In the genomic region with DNA sequence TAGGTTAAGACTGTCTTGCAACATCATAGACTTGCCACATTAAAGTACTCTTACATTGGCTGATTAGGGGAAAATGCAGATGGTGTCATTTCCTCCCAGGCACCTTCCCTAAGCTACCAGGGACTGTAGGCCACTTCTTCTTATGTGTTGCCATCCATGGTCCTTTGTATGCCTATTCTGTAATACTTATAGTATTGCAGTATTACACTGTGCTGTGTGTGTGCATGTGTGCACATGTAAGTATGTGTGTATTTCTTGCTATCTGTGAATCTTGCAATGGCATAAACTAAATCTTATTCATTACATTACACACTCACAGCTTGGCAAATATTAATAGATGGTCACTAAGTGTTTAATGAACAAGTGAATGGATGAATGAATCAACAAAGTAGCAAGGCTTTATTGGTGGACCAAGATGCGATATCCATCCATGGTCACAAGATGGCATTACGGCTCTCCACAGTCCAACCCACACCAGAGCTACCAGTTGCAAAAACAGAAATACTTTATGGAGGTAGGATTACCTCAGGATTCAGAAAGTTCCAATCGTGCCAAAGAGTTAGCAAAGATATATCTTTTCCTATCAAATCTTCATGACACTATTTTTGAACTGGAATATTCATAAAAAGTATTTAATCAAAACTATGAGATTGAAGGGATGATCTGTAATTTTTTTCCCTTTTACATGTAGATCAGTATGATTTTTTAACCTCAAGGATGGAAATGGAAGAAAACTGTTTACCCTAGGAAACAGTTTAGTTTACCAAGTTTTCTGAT, we compare ENCODE assay signal across 8 cellular contexts.
DNase-seq lines count a peak whose midpoint lies in the region; TF ChIP-seq lines count a peak whose summit lies in the region.

No MANE protein-coding gene starts in this region.

- H3K4me3 ChIP-seq in HAP-1 (no peak overlapping the region), WERI-Rb-1 (ENCODE audit: low read depth, low read length) (no peak overlapping the region), foreskin fibroblast (ENCODE audit: low read depth in 1 of 2, low read length in 2 of 2) (no peak overlapping the region)

- TF ChIP-seq CTCF in WERI-Rb-1 (IDR thresholded peaks at IDR 0.05; ENCODE audit: low read depth, low read length) (peak; percentile 94), foreskin fibroblast (IDR thresholded peaks at IDR 0.05; ENCODE audit: low read depth, low read length) (peak; percentile 68)

- DNase-seq in stimulated activated CD4-positive, alpha-beta T cell treated with anti-CD3 and anti-CD28 coated beads, Interleukin-12 subunit alpha, Interleukin-12 subunit beta, amount 100 ng/mL, for 48 hours (ENCODE audit: low read depth in 2 of 3, low spot score in 1 of 3): peak in 2 of 3 donors; percentile 5 to 8
- DNase-seq in stimulated activated CD4-positive, alpha-beta T cell treated with anti-CD3 and anti-CD28 coated beads, Interleukin-12 subunit alpha, Interleukin-12 subunit beta, amount 100 ng/mL, for 4 hours: no peak
- DNase-seq in HAP-1 (ENCODE audit: low spot score in 2 of 2) (peak; percentile 59 to 61), NCI-H1048 (lab: John Stamatoyannopoulos, UW) (peak; percentile 29), WERI-Rb-1 (peak; percentile 71), foreskin fibroblast (peak; percentile 16 to 68), pons (ENCODE audit: low spot score) (peak; percentile 24), posterior vena cava (ENCODE audit: low spot score) (no peak)

- H3K27me3 ChIP-seq in HAP-1 (ENCODE audit: low read depth) (no peaks in the 10 kb centered on the region), WERI-Rb-1 (ENCODE audit: insufficient read depth, low read depth, severe bottlenecking) (no peaks in the 10 kb centered on the region)

- H3K36me3 ChIP-seq in HAP-1 (replicated peaks) (no peaks in the 10 kb centered on the region), WERI-Rb-1 (peaks cover 5% of the 10 kb centered on the region)

- H3K4me1 ChIP-seq in HAP-1: peaks cover 25% of the 10 kb centered on the region

- no peaks in the 10 kb centered on the region for H3K9me3 ChIP-seq in HAP-1
- H3K9me3 ChIP-seq in WERI-Rb-1 (ENCODE audit: severe bottlenecking): no peaks in the 10 kb centered on the region

- H3K27ac ChIP-seq in WERI-Rb-1: no peak overlapping the region

- intact Hi-C loops in posterior vena cava (cut with DNase I): no loop called here

- in situ Hi-C loops in HAP-1 (cut with MboI; ENCODE audit: low sequenced_read_pairs): no loop called here

Comparison
In these comparisons a context has a peak if more than half of its experiments do, and no peak if none do; other contexts are left out.
1. DNase-seq: peak in stimulated activated CD4-positive, alpha-beta T cell treated with anti-CD3 and anti-CD28 coated beads, Interleukin-12 subunit alpha, Interleukin-12 subunit beta, amount 100 ng/mL, for 48 hours (2 of 3), HAP-1 (2 of 2), NCI-H1048 (single experiment), WERI-Rb-1 (single experiment), foreskin fibroblast (2 of 2) and pons (single experiment); none in stimulated activated CD4-positive, alpha-beta T cell treated with anti-CD3 and anti-CD28 coated beads, Interleukin-12 subunit alpha, Interleukin-12 subunit beta, amount 100 ng/mL, for 4 hours (single experiment) and posterior vena cava (single experiment).